13 cellular contexts compared by ENCODE assay signal in genomic region chr21:33932731-33933130, GRCh38. TPM values are rescaled to one million over a fixed set of nuclear protein-coding genes. Genes with fewer than 3 reads are reported as not detected.
DNase-seq lines count a peak whose midpoint lies in the region; ATAC-seq and TF ChIP-seq lines count a peak whose summit lies in the region.
"Had no signal": no experiment of that assay in that cellular context is flagged by ENCODE, and none has a peak within 500 bp of the region (broad histone marks: within the 10 kb centered on the region; RNA-seq: fewer than 3 reads in every experiment).

No MANE protein-coding gene starts in this region.

- BruUV-seq in PC-3 (replicated peaks; lab: Mats Ljungman, UMichigan), result no TSS peak

- H2AFZ ChIP-seq in DND-41 (ENCODE audit: low read depth, low read length) (no peak overlapping the region), PC-3 (ENCODE audit: low read length) (no peak overlapping the region)

- H3K9ac ChIP-seq in DND-41 (ENCODE audit: low read depth, low read length), result peak overlapping the region; percentile 75
- H3K9ac ChIP-seq in PC-3 (ENCODE audit: low read length), result peak overlapping the region; percentile 89
- no peak overlapping the region for H3K9ac ChIP-seq in rectal smooth muscle tissue (ENCODE audit: low read length)

- no peak for TF ChIP-seq CTCF in DND-41 (IDR thresholded peaks at IDR 0.05; ENCODE audit: borderline replicate concordance, extremely low read depth, low read length, poor library complexity, severe bottlenecking)
- TF ChIP-seq CTCF in PC-3 (conservative IDR thresholded peaks at IDR 0.05; ENCODE audit: low read depth, low read length), result no peak
- no peak for TF ChIP-seq CTCF in esophagus squamous epithelium (IDR thresholded peaks at IDR 0.05)
- TF ChIP-seq CTCF in brain microvascular endothelial cell (IDR thresholded peaks at IDR 0.05; ENCODE audit: low read depth, low read length, missing control alignments), result no peak

- no peaks in the 10 kb centered on the region; the same call in 1 of the 2 replicates for H4K20me1 ChIP-seq in DND-41 (ENCODE audit: insufficient read depth, low read length)
- no peaks in the 10 kb centered on the region for H4K20me1 ChIP-seq in PC-3 (ENCODE audit: low read length)

- WGBS in esophagus squamous epithelium, 2 donors, result 83 to 94% methylated on average over 5 of the region's 5 CpGs

- H3K79me2 ChIP-seq in DND-41 (ENCODE audit: insufficient read depth, low read length) (peaks cover 64% of the 10 kb centered on the region), PC-3 (ENCODE audit: low read length) (peaks cover 35% of the 10 kb centered on the region)

- H3K27ac ChIP-seq in DND-41 (ENCODE audit: low read length) (peak overlapping the region; percentile 98), PC-3 (ENCODE audit: low read length) (no peak overlapping the region), esophagus squamous epithelium (peak overlapping the region; percentile 71 to 86 (median 85)), rectal smooth muscle tissue (ENCODE audit: low read depth, low read length) (no peak overlapping the region), brain microvascular endothelial cell (no peak overlapping the region)

- intact Hi-C loops in PC-3 (cut with micrococcal nuclease), result loop anchor here (2.0 kb wide), 1 partner anchor 14 kb away; no protein-coding TSS in a partner anchor
- intact Hi-C loops in esophagus squamous epithelium (cut with DNase I), result no loop called here

- POLR2A ChIA-PET in PC-3 (lab: Charles Lee; ENCODE audit: unreplicated experiment), result interaction anchor here (0.6 kb wide), 1 partner anchor 10 kb away, joined by 4 read pairs; no protein-coding TSS in a partner anchor

- H3K9me2 ChIP-seq in PC-3 (replicated peaks; ENCODE audit: low read length), result no peaks in the 10 kb centered on the region

- in situ Hi-C loops in brain microvascular endothelial cell (cut with HindIII; ENCODE audit: low pct_ligation_motif_present, low sequenced_read_pairs), result no loop called here

- H3K4me3 ChIP-seq in DND-41 (ENCODE audit: low read depth in 1 of 2, low read length in 2 of 2), result peak overlapping the region; percentile 48 to 67
- peak overlapping the region; percentile 88 for H3K4me3 ChIP-seq in PC-3 (ENCODE audit: low read length)
- H3K4me3 ChIP-seq in esophagus squamous epithelium, result peak overlapping the region; percentile 38 to 63 (median 50)
- H3K4me3 ChIP-seq in rectal smooth muscle tissue (ENCODE audit: low read length), result peak overlapping the region; percentile 80
- no peak overlapping the region for H3K4me3 ChIP-seq in brain microvascular endothelial cell (ENCODE audit: low read depth, low read length)

- no peak for TF ChIP-seq POLR2A in esophagus squamous epithelium (IDR thresholded peaks at IDR 0.05)

- CTCF ChIA-PET in PC-3 (lab: Charles Lee), result interaction anchor here (0.5 to 0.9 kb wide), 2 partner anchors 9 to 269 kb away, joined by 3 to 4 read pairs; no protein-coding TSS in a partner anchor

- H3K27me3 ChIP-seq in DND-41 (ENCODE audit: insufficient read depth, low read length, poor library complexity), result no peaks in the 10 kb centered on the region
- H3K27me3 ChIP-seq in PC-3 (ENCODE audit: low read length), result no peaks in the 10 kb centered on the region
- no peaks in the 10 kb centered on the region for H3K27me3 ChIP-seq in esophagus squamous epithelium
- H3K27me3 ChIP-seq in rectal smooth muscle tissue (ENCODE audit: control insufficient read depth, insufficient read depth, low read length), result no peaks in the 10 kb centered on the region
- no peaks in the 10 kb centered on the region for H3K27me3 ChIP-seq in brain microvascular endothelial cell (replicated peaks)

- H3K36me3 ChIP-seq in DND-41 (ENCODE audit: insufficient read depth, low read length), result peaks cover 31% of the 10 kb centered on the region
- no peaks in the 10 kb centered on the region for H3K36me3 ChIP-seq in PC-3 (ENCODE audit: low read depth, low read length)
- H3K36me3 ChIP-seq in esophagus squamous epithelium, result no peaks in the 10 kb centered on the region
- no peaks in the 10 kb centered on the region for H3K36me3 ChIP-seq in rectal smooth muscle tissue (ENCODE audit: control insufficient read depth, insufficient read depth, low read length)
- no peaks in the 10 kb centered on the region for H3K36me3 ChIP-seq in brain microvascular endothelial cell (replicated peaks)

- DNase-seq in DND-41, result no peak
- no peak for DNase-seq in PC-3
- no peak for DNase-seq in esophagus squamous epithelium (lab: John Stamatoyannopoulos, UW)
- DNase-seq in brain microvascular endothelial cell, result no peak
- DNase-seq in Kasumi-1 (lab: John Stamatoyannopoulos, UW), result no peak
- DNase-seq in kidney tubule cell (ENCODE audit: low spot score), result no peak
- DNase-seq in NCI-H128 (lab: John Stamatoyannopoulos, UW; ENCODE audit: unreplicated experiment), result no peak
- DNase-seq: activated gamma-delta T cell; DMS153; NCI-H446; stimulated activated CD4-positive, alpha-beta T cell treated with anti-CD3 and anti-CD28 coated beads, Interleukin-2, amount 100 ng/mL, for 24 hours had no signal

- ATAC-seq in DND-41 (ENCODE audit: insufficient read depth, low read depth), result no peak
- ATAC-seq in PC-3, result no peak
- ATAC-seq: HCT116 had no signal

- no peaks in the 10 kb centered on the region for H3F3A ChIP-seq in PC-3 (ENCODE audit: low read length, unreplicated experiment)

- H3K4me1 ChIP-seq in DND-41 (ENCODE audit: insufficient read depth, low read length) (peaks cover 54% of the 10 kb centered on the region), PC-3 (ENCODE audit: insufficient read depth, low read length) (peaks cover 13% of the 10 kb centered on the region), esophagus squamous epithelium (peaks cover 0 to 36% (median 14%) of the 10 kb centered on the region in 3 donors), rectal smooth muscle tissue (ENCODE audit: control insufficient read depth, insufficient read depth, low read length) (peaks cover 5% of the 10 kb centered on the region)

- peak overlapping the region; percentile 74 for H3K4me2 ChIP-seq in DND-41 (ENCODE audit: insufficient read depth, low read length)
- peak overlapping the region; percentile 85 for H3K4me2 ChIP-seq in PC-3 (ENCODE audit: low read length)

- no peaks in the 10 kb centered on the region for H3K9me3 ChIP-seq in DND-41 (ENCODE audit: insufficient read depth, low read length, severe bottlenecking)
- H3K9me3 ChIP-seq in PC-3 (ENCODE audit: low read length), result no peaks in the 10 kb centered on the region
- no peaks in the 10 kb centered on the region for H3K9me3 ChIP-seq in esophagus squamous epithelium

RNA-seq across cellular contexts. Expression of gene ATP5PO, which starts 17.1 kb away (rescaled TPM):
- total RNA-seq in PC-3 (2014; rRNA removed), result 288 and 386 TPM in 2 replicates
- 100 to 1,000 TPM; 184 to 354 (median 297) TPM for total RNA-seq in esophagus squamous epithelium

Comparison
In these comparisons a context has a peak if more than half of its experiments do, and no peak if none do; other contexts are left out.
1. H3K27ac ChIP-seq: peak in DND-41 (single experiment) and esophagus squamous epithelium (4 of 4); none in PC-3 (single experiment), rectal smooth muscle tissue (single experiment) and brain microvascular endothelial cell (single experiment).